Comparison of ENCODE assay signal across 8 cellular contexts in the genomic region with DNA sequence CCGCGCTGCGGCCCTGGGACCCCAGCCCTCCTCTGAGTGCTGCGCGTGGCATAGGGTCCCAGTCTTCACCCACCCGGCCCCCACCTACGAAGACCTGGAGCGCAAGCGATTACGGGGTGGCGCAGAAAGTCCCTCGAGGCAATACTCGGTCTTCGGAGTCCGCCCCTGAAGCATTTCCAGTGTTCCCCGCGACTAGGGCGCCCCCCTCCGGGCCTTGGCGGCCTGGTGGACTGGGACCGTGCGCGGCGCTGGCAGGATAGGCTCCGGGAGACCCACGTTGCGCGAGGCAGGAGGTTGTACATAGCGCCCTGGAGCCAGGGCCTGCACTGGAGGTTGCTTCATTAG. TPM values are rescaled to one million over a fixed set of nuclear protein-coding genes. Genes with fewer than 3 reads are reported as not detected.
DNase-seq lines count a peak whose midpoint lies in the region; ATAC-seq, FAIRE-seq and TF ChIP-seq lines count a peak whose summit lies in the region.

No MANE protein-coding gene starts in this region.

- H3K27ac ChIP-seq in adipose tissue (ENCODE audit: low read depth, low read length), result peak overlapping the region; percentile 79
- peak overlapping the region; percentile 98 to 99 for H3K27ac ChIP-seq in prostate gland

- peak overlapping the region; percentile 95 to 97 for H3K4me3 ChIP-seq in prostate gland

- TF ChIP-seq CTCF in GM12873 (IDR thresholded peaks at IDR 0.05; ENCODE audit: insufficient read depth, low read depth, low read length, missing control alignments) (peak; percentile 86), prostate gland (IDR thresholded peaks at IDR 0.05) (peak; percentile 58 to 90 (median 76))

- WGBS in adipose tissue, 3 donors, result 0 to 1% (median 0%) methylated on average over 29 of the region's 29 CpGs
- WGBS in prostate gland, result 0% methylated on average over 27 of the region's 29 CpGs

- no peak for FAIRE-seq in urothelium cell line (lab: Jason Lieb, UNC)

- no peak for TF ChIP-seq POLR2A in prostate gland (IDR thresholded peaks at IDR 0.05)

- H3K9me3 ChIP-seq in prostate gland, result no peaks in the 10 kb centered on the region

- H3K27me3 ChIP-seq in prostate gland (replicated peaks; ENCODE audit: insufficient read depth), result no peaks in the 10 kb centered on the region

- ATAC-seq in HG02642 (IDR thresholded peaks at IDR 0.05; ENCODE audit: poor library complexity, unreplicated experiment) (peak; percentile 59), left cardiac atrium (peak; percentile 91 to 95)

- peaks cover 5% of the 10 kb centered on the region for H3K4me1 ChIP-seq in prostate gland (replicated peaks)

- intact Hi-C loops in left cardiac atrium (cut with DNase I), result loop anchor here (1.0 to 5.0 kb wide), 2 partner anchors 149 to 151 kb away; no protein-coding TSS in a partner anchor
- intact Hi-C loops in prostate gland (cut with DNase I), result loop anchor here (1.0 to 5.0 kb wide), 3 partner anchors 56 to 211 kb away; no protein-coding TSS in a partner anchor

- H3K36me3 ChIP-seq in prostate gland, result no peaks in the 10 kb centered on the region

- DNase-seq in NCI-H1105 (lab: John Stamatoyannopoulos, UW) (peak; percentile 83), SW480 (ENCODE audit: low spot score) (peak; percentile 81), left cardiac atrium (peak; percentile 94), prostate gland (ENCODE audit: low spot score) (peak; percentile 92), urothelium cell line (ENCODE audit: low spot score) (peak; percentile 80)

RNA-seq across cellular contexts. Expression of a gene that starts 0.6 kb away (rescaled TPM):
- 10 to 100 TPM; 12.3 to 22.4 (median 18.8) TPM for polyA plus RNA-seq in adipose tissue
- total RNA-seq in left cardiac atrium (1 to 10 TPM; 6.6 to 9.7 TPM), prostate gland (10 to 100 TPM; 65.7 to 98.4 TPM)

RNA-seq across cellular contexts. Expression of a gene that starts 29.5 kb away (rescaled TPM):
- 1 to 10 TPM; 4.2 to 7.7 (median 6.3) TPM for polyA plus RNA-seq in adipose tissue
- total RNA-seq in left cardiac atrium, result 1 to 10 TPM; 5.9 to 6.4 TPM
- total RNA-seq in prostate gland, result 10 to 100 TPM; 15.4 to 27.6 TPM

Comparison
In these comparisons a context has a peak if more than half of its experiments do, and no peak if none do; other contexts are left out.
1. Peak in every context shown above with its lines: DNase-seq, ATAC-seq, H3K4me3 ChIP-seq and H3K27ac ChIP-seq.
2. RNA of a gene that starts 0.6 kb away (total RNA-seq): 65.7 to 98.4 TPM in prostate gland; 6.6 to 9.7 TPM in left cardiac atrium; every median in the first group is over 4 times any median in the second.